26 cellular contexts compared by ENCODE assay signal in genomic region chr12:79858518-79858917, GRCh38.
A peak's percentile ranks its signal among the peaks of the same experiment; 100 is the strongest.
DNase-seq lines count a peak whose midpoint lies in the region; ATAC-seq and TF ChIP-seq lines count a peak whose summit lies in the region.
"Had no signal": no experiment of that assay in that cellular context is flagged by ENCODE, and none has a peak within 500 bp of the region (broad histone marks: within the 10 kb centered on the region; RNA-seq: fewer than 3 reads in every experiment).

No MANE protein-coding gene starts in this region.

- H4K91ac ChIP-seq in trophoblast cell (ENCODE audit: low read depth, low read length): no peak overlapping the region

- H3K9me3 ChIP-seq in fibroblast of lung (ENCODE audit: control insufficient read depth, insufficient read depth, low read depth, low read length): no peaks in the 10 kb centered on the region
- no peaks in the 10 kb centered on the region for H3K9me3 ChIP-seq in trophoblast cell (ENCODE audit: insufficient read depth, low read depth, low read length)
- no peaks in the 10 kb centered on the region for H3K9me3 ChIP-seq in esophagus muscularis mucosa
- H3K9me3 ChIP-seq: HAP-1, prostate gland, transverse colon had no signal

- TF ChIP-seq POLR2A in esophagus muscularis mucosa (IDR thresholded peaks at IDR 0.05; ENCODE audit: low read depth): no peak

- intact Hi-C loops in esophagus muscularis mucosa (cut with DNase I): no loop called here

- H3K18ac ChIP-seq in trophoblast cell (ENCODE audit: low read length): no peak overlapping the region

- no peak overlapping the region for H4K8ac ChIP-seq in trophoblast cell (ENCODE audit: low read depth, low read length)

- TF ChIP-seq EP300 in esophagus muscularis mucosa (IDR thresholded peaks at IDR 0.05): no peak

- DNase-seq in EH (ENCODE audit: low read depth): peak; percentile 72
- DNase-seq in NCI-H226: peak; percentile 13
- peak in 1 of 2 donors; percentile 35 for DNase-seq in fibroblast of lung (ENCODE audit: low read depth in 2 of 2)
- peak in 1 of 2 donors; percentile 43 for DNase-seq in trophoblast cell
- no peak for DNase-seq in MV-4-11 (lab: John Stamatoyannopoulos, UW)
- DNase-seq in UCSD-AML1 (lab: John Stamatoyannopoulos, UW; ENCODE audit: unreplicated experiment): no peak
- no peak for DNase-seq in esophagus muscularis mucosa (ENCODE audit: extremely low spot score)
- DNase-seq: activated CD8-positive, alpha-beta T cell treated with anti-CD3 and anti-CD28 coated beads for 36 hours; activated naive CD4-positive, alpha-beta T cell treated with anti-CD3 and anti-CD28 coated beads for 36 hours; aorta; COR-L47; DND-41; left colon; midbrain; NCI-H146; NCI-H2171; NCI-H69; small intestine; stimulated activated CD4-positive, alpha-beta T cell treated with anti-CD3 and anti-CD28 coated beads, Interleukin-4, amount 100 ng/mL, for 24 hours; T-helper 9 cell; transverse colon had no signal

- no peak overlapping the region for H2AK5ac ChIP-seq in trophoblast cell (ENCODE audit: low read length)

- no peak overlapping the region for H3K14ac ChIP-seq in trophoblast cell (ENCODE audit: low read length)

- H3K9ac ChIP-seq in fibroblast of lung (ENCODE audit: insufficient read depth, low read length) (no peak overlapping the region), trophoblast cell (ENCODE audit: low read length) (no peak overlapping the region)

- H3K27me3 ChIP-seq in fibroblast of lung (ENCODE audit: control insufficient read depth, insufficient read depth, low read length) (no peaks in the 10 kb centered on the region), trophoblast cell (ENCODE audit: insufficient read depth, low read length) (no peaks in the 10 kb centered on the region), esophagus muscularis mucosa (no peaks in the 10 kb centered on the region)
- H3K27me3 ChIP-seq: transverse colon had no signal

- H3K4me3 ChIP-seq in fibroblast of lung (replicated peaks in 1 of 4; ENCODE audit: control extremely low read depth in 1 of 4, insufficient read depth in 1 of 4, low read depth in 3 of 4, low read length in 4 of 4) (no peak overlapping the region), trophoblast cell (ENCODE audit: low read depth, low read length) (no peak overlapping the region), esophagus muscularis mucosa (no peak overlapping the region)
- H3K4me3 ChIP-seq: coronary artery, HAP-1, prostate gland, transverse colon had no signal

- H3K4ac ChIP-seq in trophoblast cell (ENCODE audit: low read depth, low read length): peak overlapping the region; percentile 47

- WGBS in trophoblast cell (ENCODE audit: extremely low coverage, insufficient coverage, insufficient read length): no CpG with 5 or more reads among the region's 1 CpG
- 64% methylated on average over 1 of the region's 1 CpG for WGBS in esophagus muscularis mucosa

- H3K23ac ChIP-seq in trophoblast cell (ENCODE audit: low read length): no peak overlapping the region

- H3K79me1 ChIP-seq in trophoblast cell (ENCODE audit: low read length): no peaks in the 10 kb centered on the region

- no peak for ATAC-seq in HG02588 (IDR thresholded peaks at IDR 0.05; ENCODE audit: unreplicated experiment)
- ATAC-seq: activated CD8-positive, alpha-beta T cell treated with anti-CD3 and anti-CD28 coated beads for 36 hours; left colon had no signal

- no peak for TF ChIP-seq CTCF in fibroblast of lung (conservative IDR thresholded peaks at IDR 0.05 in 1 of 2, IDR thresholded peaks at IDR 0.05 in 1 of 2; ENCODE audit: low read depth in 1 of 2, low read length in 2 of 2)
- TF ChIP-seq CTCF in esophagus muscularis mucosa (IDR thresholded peaks at IDR 0.05): no peak

- no peak overlapping the region for H4K12ac ChIP-seq in trophoblast cell (ENCODE audit: low read depth, low read length)

- no peak overlapping the region for H2BK120ac ChIP-seq in trophoblast cell (ENCODE audit: insufficient read depth, low read length, poor library complexity)

- H3K79me2 ChIP-seq in fibroblast of lung (ENCODE audit: control insufficient read depth, insufficient read depth, low read length): peaks cover 76% of the 10 kb centered on the region
- peaks cover 9% of the 10 kb centered on the region for H3K79me2 ChIP-seq in trophoblast cell (ENCODE audit: control insufficient read depth, insufficient read depth, low read length, poor library complexity)

- H3K4me2 ChIP-seq in fibroblast of lung (ENCODE audit: extremely low read depth, insufficient read depth, low read length) (peak overlapping the region; percentile 17), trophoblast cell (ENCODE audit: low read length) (peak overlapping the region; percentile 45)

- H3K4me1 ChIP-seq in fibroblast of lung (ENCODE audit: control insufficient read depth, extremely low read depth, insufficient read depth, low read length) (no peaks in the 10 kb centered on the region), trophoblast cell (ENCODE audit: control insufficient read depth in 1 of 2, insufficient read depth in 2 of 2, low read length in 2 of 2) (peaks cover 5 to 8% of the 10 kb centered on the region in 2 experiments), esophagus muscularis mucosa (peaks cover 0 to 49% (median 41%) of the 10 kb centered on the region in 4 donors)
- H3K4me1 ChIP-seq: HAP-1, prostate gland, transverse colon had no signal

- no peak overlapping the region for H2BK5ac ChIP-seq in trophoblast cell (ENCODE audit: low read depth, low read length, poor library complexity)

- H3K27ac ChIP-seq in fibroblast of lung (ENCODE audit: insufficient read depth, low read length) (no peak overlapping the region), trophoblast cell (ENCODE audit: low read depth, low read length) (no peak overlapping the region), esophagus muscularis mucosa (replicated peaks in 1 of 4) (peak overlapping the region in 2 of 4 donors; percentile 38 to 49)
- H3K27ac ChIP-seq: coronary artery, prostate gland, RWPE1, transverse colon had no signal

- no peak overlapping the region for H2AFZ ChIP-seq in fibroblast of lung (ENCODE audit: low read length)
- no peak overlapping the region for H2AFZ ChIP-seq in trophoblast cell (ENCODE audit: insufficient read depth, low read length, poor library complexity)

- no peaks in the 10 kb centered on the region for H3K36me3 ChIP-seq in fibroblast of lung (ENCODE audit: control insufficient read depth, insufficient read depth, low read length)
- H3K36me3 ChIP-seq in trophoblast cell (ENCODE audit: control insufficient read depth in 1 of 2, insufficient read depth in 2 of 2, low read length in 2 of 2): no peaks in the 10 kb centered on the region
- H3K36me3 ChIP-seq in esophagus muscularis mucosa: peaks cover 0 to 7% (median 2%) of the 10 kb centered on the region in 4 donors
- H3K36me3 ChIP-seq: prostate gland, transverse colon had no signal

- H2BK12ac ChIP-seq in trophoblast cell (ENCODE audit: low read length): no peak overlapping the region

- no peaks in the 10 kb centered on the region for H4K20me1 ChIP-seq in fibroblast of lung (ENCODE audit: control insufficient read depth, extremely low read depth, insufficient read depth, low read length)

Comparison
In these comparisons a context has a peak if more than half of its experiments do, and no peak if none do; other contexts are left out.
1. DNase-seq: peak in EH (single experiment) and NCI-H226 (single experiment); none in MV-4-11 (single experiment), UCSD-AML1 (single experiment) and esophagus muscularis mucosa (single experiment).